Comparison of ENCODE assay signal across 20 cellular contexts in genomic region chr17:37747222-37747621, GRCh38. TPM values are rescaled to one million over a fixed set of nuclear protein-coding genes. Genes with fewer than 3 reads are reported as not detected.
"Had no signal": no experiment of that assay in that cellular context is flagged by ENCODE, and none has a peak within 500 bp of the region (broad histone marks: within the 10 kb centered on the region; RNA-seq: fewer than 3 reads in every experiment).

No MANE protein-coding gene starts in this region.

- H3K27me3 ChIP-seq: pancreas had no signal

- H3K27ac Mint-ChIP-seq: activated CD4-positive, alpha-beta memory T cell treated with anti-CD3 and anti-CD28 coated beads for 36 hours; activated naive CD8-positive, alpha-beta T cell treated with anti-CD3 and anti-CD28 coated beads for 36 hours; activated T-helper 1 cell treated with anti-CD3 and anti-CD28 coated beads, Interleukin-12 subunit alpha, Interleukin-12 subunit beta, Interleukin-2, Interleukin-4 antibody, amounts not matched to agents 30 ng/mL and 10 ng/mL and 1 ng/mL, durations not matched to agents 14 hours and 24 hours and 36 hours; memory B cell; natural killer cell had no signal

- H3K9me3 ChIP-seq: neutrophil, pancreas, thyroid gland had no signal

- H3K4me3 Mint-ChIP-seq: activated CD4-positive, alpha-beta memory T cell treated with anti-CD3 and anti-CD28 coated beads for 36 hours; activated naive CD8-positive, alpha-beta T cell treated with anti-CD3 and anti-CD28 coated beads for 36 hours; memory B cell; natural killer cell had no signal

- H3K36me3 Mint-ChIP-seq: activated CD4-positive, alpha-beta memory T cell treated with anti-CD3 and anti-CD28 coated beads for 36 hours; activated naive CD8-positive, alpha-beta T cell treated with anti-CD3 and anti-CD28 coated beads for 36 hours; memory B cell; natural killer cell had no signal

- FAIRE-seq: pancreas had no signal

- ATAC-seq: natural killer cell, pancreas had no signal

- H3K27ac ChIP-seq: neutrophil, thyroid gland had no signal

- H3K9me3 Mint-ChIP-seq: activated B cell treated with CpG ODN at 0.5 μM for 24 hours; activated CD4-positive, alpha-beta memory T cell treated with anti-CD3 and anti-CD28 coated beads for 36 hours; activated naive CD8-positive, alpha-beta T cell treated with anti-CD3 and anti-CD28 coated beads for 36 hours; activated T-helper 1 cell treated with anti-CD3 and anti-CD28 coated beads, Interleukin-12 subunit alpha, Interleukin-12 subunit beta, Interleukin-2, Interleukin-4 antibody, amounts not matched to agents 30 ng/mL and 10 ng/mL and 1 ng/mL, durations not matched to agents 14 hours and 24 hours and 36 hours; memory B cell; natural killer cell had no signal

- H3K36me3 ChIP-seq: neutrophil, pancreas, thyroid gland had no signal

- DNase-seq: activated B cell treated with CpG ODN at 0.5 μM for 24 hours; activated CD4-positive, alpha-beta memory T cell treated with anti-CD3 and anti-CD28 coated beads for 36 hours; activated CD4-positive, alpha-beta T cell treated with anti-CD3 and anti-CD28 coated beads for 4 hours; activated naive CD8-positive, alpha-beta T cell treated with anti-CD3 and anti-CD28 coated beads for 36 hours; activated T-cell treated with anti-CD3 and anti-CD28 coated beads for 4 hours; amniotic stem cell; erythroblast; foreskin melanocyte; natural killer cell; pancreas; stimulated activated CD4-positive, alpha-beta T cell treated with anti-CD3 and anti-CD28 coated beads, Interleukin-2, amount 100 ng/mL, for 24 hours; stimulated activated naive CD4-positive, alpha-beta T cell treated with Interleukin-2 at 50 U/mL for 16 hours; SW 1271; thyroid gland had no signal

- H3K4me3 ChIP-seq: thyroid gland had no signal

RNA-seq across cellular contexts. Expression of gene HNF1B, which starts 2.4 kb away (rescaled TPM):
- total RNA-seq: activated CD4-positive, alpha-beta memory T cell treated with anti-CD3 and anti-CD28 coated beads for 36 hours; cardiac septum; dermis microvascular lymphatic vessel endothelial cell; natural killer cell; subcutaneous adipose tissue; thyroid gland had no signal
